Comparison of ENCODE assay signal across 20 cellular contexts in genomic region chr14:53621433-53621832, GRCh38.
A peak's percentile ranks its signal among the peaks of the same experiment; 100 is the strongest.
DNase-seq lines count a peak whose midpoint lies in the region; ATAC-seq and TF ChIP-seq lines count a peak whose summit lies in the region.
"Had no signal": no experiment of that assay in that cellular context is flagged by ENCODE, and none has a peak within 500 bp of the region (broad histone marks: within the 10 kb centered on the region; RNA-seq: fewer than 3 reads in every experiment).

No MANE protein-coding gene starts in this region.

- H4K20me1 ChIP-seq in BLaER1: no peaks in the 10 kb centered on the region
- no peaks in the 10 kb centered on the region for H4K20me1 ChIP-seq in OCI-LY7 (ENCODE audit: insufficient read depth, low read length)

- H3K27ac ChIP-seq in BLaER1: no peak overlapping the region
- no peak overlapping the region for H3K27ac ChIP-seq in OCI-LY7 (ENCODE audit: low read depth, low read length, poor library complexity, severe bottlenecking)
- H3K27ac ChIP-seq: HL-60, Peyer's patch had no signal

- peak; percentile 65 for ATAC-seq in GM18907 (IDR thresholded peaks at IDR 0.05; ENCODE audit: unreplicated experiment)
- peak; percentile 55 for ATAC-seq in HG02852 (IDR thresholded peaks at IDR 0.05; ENCODE audit: unreplicated experiment)
- ATAC-seq: K562, SK-N-SH treated with all-trans-retinoic acid at 6 μM for 48 hours had no signal

- no TSS peak for BruUV-seq in OCI-LY7 (replicated peaks; lab: Mats Ljungman, UMichigan)

- peak overlapping the region; percentile 55 for H3K4me2 ChIP-seq in BLaER1
- H3K4me2 ChIP-seq in OCI-LY7 (ENCODE audit: low read length): no peak overlapping the region; the same call in 1 of the 2 replicates

- H3K36me3 ChIP-seq in BLaER1 (no peaks in the 10 kb centered on the region), OCI-LY7 (ENCODE audit: insufficient read depth, low read length) (no peaks in the 10 kb centered on the region)
- H3K36me3 ChIP-seq: Peyer's patch had no signal

- H3K4me1 ChIP-seq in BLaER1 (peaks cover 26% of the 10 kb centered on the region), OCI-LY7 (ENCODE audit: insufficient read depth, low read length, poor library complexity, severe bottlenecking) (peaks cover 12% of the 10 kb centered on the region)
- H3K4me1 ChIP-seq: Peyer's patch had no signal

- H3K27me3 ChIP-seq in BLaER1: no peaks in the 10 kb centered on the region
- H3K27me3 ChIP-seq: Peyer's patch had no signal

- peak overlapping the region; percentile 35; the same call in 1 of the 2 replicates for H2AFZ ChIP-seq in OCI-LY7 (ENCODE audit: low read length)

- DNase-seq in OCI-LY7 (ENCODE audit: low spot score) (peak; percentile 26), hippocampal formation (lab: John Stamatoyannopoulos, UW) (no peak), UCSD-AML1 (lab: John Stamatoyannopoulos, UW; ENCODE audit: unreplicated experiment) (no peak), SW 1271 (lab: John Stamatoyannopoulos, UW) (no peak)
- DNase-seq in activated CD4-positive, alpha-beta T cell treated with anti-CD3 and anti-CD28 coated beads for 48 hours: no peak
- DNase-seq: activated naive CD4-positive, alpha-beta T cell treated with anti-CD3 and anti-CD28 coated beads, Interleukin-2, amount 10 ng/mL, durations not matched to agents 7 days and 5 days; CD4-positive, alpha-beta memory T cell; naive B cell; NCI-H1092 treated with DMSO at 0.1 percent for 48 hours; NCI-H2171; NCI-H748 treated with DMSO at 0.1 percent for 48 hours; Peyer's patch; small intestine; stimulated activated naive CD4-positive, alpha-beta T cell treated with Interleukin-2 at 50 U/mL for 16 hours had no signal

- no peak overlapping the region for H3K4me3 ChIP-seq in BLaER1
- H3K4me3 ChIP-seq in OCI-LY7 (ENCODE audit: low read depth, low read length, poor library complexity, severe bottlenecking): no peak overlapping the region
- H3K4me3 ChIP-seq: K562, Peyer's patch had no signal

- no peaks in the 10 kb centered on the region for H3K79me2 ChIP-seq in OCI-LY7 (ENCODE audit: insufficient read depth, low read depth, low read length)

- POLR2A ChIA-PET in OCI-LY7 (lab: Charles Lee): interaction anchor here (0.6 to 1.8 kb wide), 7 partner anchors 8 to 236 kb away, joined by 3 to 4 read pairs (median 3); no protein-coding TSS in a partner anchor

- CTCF ChIA-PET in OCI-LY7 (lab: Charles Lee; ENCODE audit: unreplicated experiment): no interaction called here

- H3K9ac ChIP-seq in BLaER1: no peak overlapping the region

- no peak for TF ChIP-seq CTCF in OCI-LY7 (conservative IDR thresholded peaks at IDR 0.05; ENCODE audit: low read length)

- H3K9me2 ChIP-seq in OCI-LY7 (ENCODE audit: insufficient read depth, low read length): no peaks in the 10 kb centered on the region

- intact Hi-C loops in OCI-LY7 (cut with micrococcal nuclease; ENCODE audit: unreplicated experiment): no loop called here

- H3K9me3 ChIP-seq in BLaER1 (no peaks in the 10 kb centered on the region), OCI-LY7 (ENCODE audit: low read length) (no peaks in the 10 kb centered on the region)
- H3K9me3 ChIP-seq: Peyer's patch had no signal
